In genomic region chr19:808176-808741, GRCh38 we compare ENCODE assay signal across 1 cellular context.
A peak's percentile ranks its signal among the peaks of the same experiment; 100 is the strongest.
TF ChIP-seq lines count a peak whose summit lies in the region.

No MANE protein-coding gene starts in this region.

TF ChIP-seq in K562, 482 proteins besides CTCF, POLR2A, EP300 and RAD21:
- TF ChIP-seq POLR2AphosphoS5 (IDR thresholded peaks at IDR 0.05; ENCODE audit: control insufficient read depth, insufficient read depth, low read depth, low read length) (peak; percentile 43; the same call in 1 of the 2 replicates), HNRNPL (IDR thresholded peaks at IDR 0.05; ENCODE audit: low read depth, low read length) (no peak), POLR2G (IDR thresholded peaks at IDR 0.05; ENCODE audit: low read depth, low read length) (peak; percentile 74), RBM22 (IDR thresholded peaks at IDR 0.05; ENCODE audit: low read depth, low read length, poor library complexity, severe bottlenecking) (peak; percentile 84), RBFOX2 (IDR thresholded peaks at IDR 0.05; ENCODE audit: low read depth, low read length) (peak; percentile 53), CXXC5 (CRISPR knock-in tag; IDR thresholded peaks at IDR 0.05) (no peak)
TF ChIP-seq in K562: peak in this region for 4.
